9 cellular contexts compared by ENCODE assay signal in the genomic region with DNA sequence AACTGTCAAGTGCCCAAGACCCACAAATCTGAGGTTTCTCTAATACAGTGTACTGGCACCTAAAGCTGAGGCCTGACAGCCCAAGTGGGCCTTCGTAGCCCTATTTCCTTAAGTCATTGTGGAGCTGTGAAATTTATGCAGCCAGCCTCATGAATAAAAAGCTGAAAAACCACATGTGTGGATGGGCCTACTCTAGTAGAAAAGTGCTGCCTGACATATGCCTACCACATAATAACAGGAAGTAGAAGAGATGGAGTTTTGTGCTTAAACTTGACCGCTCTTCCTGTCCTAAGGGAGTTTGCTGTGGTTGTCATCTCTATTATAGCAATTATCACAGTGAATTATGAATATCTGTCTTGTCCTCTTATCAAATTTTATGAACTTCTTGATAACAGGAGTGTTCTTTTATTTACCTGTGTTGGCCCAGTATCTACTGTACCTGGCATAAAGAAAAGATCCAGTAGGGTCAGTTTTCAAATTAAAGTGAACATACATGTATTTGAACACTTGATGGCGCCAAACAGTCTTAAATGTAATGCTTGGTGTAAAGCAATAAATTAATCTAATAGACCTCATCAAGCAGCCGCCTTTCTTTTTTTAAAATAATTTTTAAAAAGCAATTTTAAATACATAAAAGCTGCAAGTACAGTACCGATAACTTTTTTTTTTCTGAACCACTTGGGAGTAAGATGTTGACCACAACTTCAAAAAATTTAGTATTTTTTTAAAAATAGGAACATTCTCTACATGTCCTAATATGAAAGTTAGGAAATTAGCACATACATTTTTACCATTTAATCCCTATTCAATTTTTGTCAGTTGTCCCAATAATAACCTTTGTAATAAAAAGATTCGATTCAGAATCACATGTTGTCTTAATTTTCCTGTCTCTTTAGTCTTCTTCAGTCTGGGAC. TPM values are rescaled to one million over a fixed set of nuclear protein-coding genes. Genes with fewer than 3 reads are reported as not detected.
DNase-seq lines count a peak whose midpoint lies in the region; ATAC-seq, FAIRE-seq and TF ChIP-seq lines count a peak whose summit lies in the region.
"Had no signal": no experiment of that assay in that cellular context is flagged by ENCODE, and none has a peak within 500 bp of the region (broad histone marks: within the 10 kb centered on the region; RNA-seq: fewer than 3 reads in every experiment).

No MANE protein-coding gene starts in this region.

- no peak overlapping the region for H3K27ac Mint-ChIP-seq in CD4-positive, alpha-beta memory T cell
- H3K27ac Mint-ChIP-seq in stimulated activated memory B cell treated with anti-CD40 and anti-IgM and Interleukin-4, amounts not matched to agents 10 μg/mL and 1 μg/mL and 100 μg/mL, for 72 hours: no peak overlapping the region

- 65 to 66% methylated on average over 6 of the region's 6 CpGs for WGBS in lung, 2 donors

- FAIRE-seq in bronchial epithelial cell (lab: Jason Lieb, UNC): no peak

- CTCF ChIA-PET in CD4-positive, alpha-beta memory T cell (lab: Charles Lee; ENCODE audit: partially characterized antibody): interaction anchor here (0.6 to 2.7 kb wide), 10 partner anchors 12 to 272 kb away, joined by 3 to 25 read pairs (median 5); partner anchors contain the start of gene TMEM38B

- intact Hi-C loops in CD4-positive, alpha-beta memory T cell (cut with micrococcal nuclease): loop anchor here (1.0 to 2.0 kb wide), 3 partner anchors 109 to 1564 kb away; no protein-coding TSS in a partner anchor

- peak; percentile 78 for ATAC-seq in GM18907 (IDR thresholded peaks at IDR 0.05; ENCODE audit: unreplicated experiment)
- peak; percentile 64 for ATAC-seq in HG03439 (IDR thresholded peaks at IDR 0.05; ENCODE audit: unreplicated experiment)
- ATAC-seq in lung (ENCODE audit: insufficient read depth, low FRiP score): no peak
- no peak for ATAC-seq in stimulated activated memory B cell treated with anti-CD40 and anti-IgM and Interleukin-4, amounts not matched to agents 10 μg/mL and 1 μg/mL and 100 μg/mL, for 72 hours

- H3K27me3 Mint-ChIP-seq in CD4-positive, alpha-beta memory T cell: no peaks in the 10 kb centered on the region
- no peaks in the 10 kb centered on the region for H3K27me3 Mint-ChIP-seq in stimulated activated memory B cell treated with anti-CD40 and anti-IgM and Interleukin-4, amounts not matched to agents 10 μg/mL and 1 μg/mL and 100 μg/mL, for 72 hours

- H3K9me3 ChIP-seq in CD4-positive, alpha-beta memory T cell (ENCODE audit: control insufficient read depth in 1 of 2, low read length in 2 of 2): no peaks in the 10 kb centered on the region
- H3K9me3 ChIP-seq in lung (ENCODE audit: control insufficient read depth in 2 of 2, insufficient read depth in 1 of 2, low read length in 1 of 2): peaks cover 0 to 3% of the 10 kb centered on the region in 2 donors
- H3K9me3 ChIP-seq: SJCRH30 had no signal

- POLR2A ChIA-PET in CD4-positive, alpha-beta memory T cell (lab: Charles Lee; ENCODE audit: partially characterized antibody): no interaction called here

- H3K36me3 ChIP-seq in CD4-positive, alpha-beta memory T cell (ENCODE audit: insufficient read depth, low read length): no peaks in the 10 kb centered on the region
- H3K36me3 ChIP-seq in bronchial epithelial cell (ENCODE audit: control insufficient read depth, insufficient read depth, low read length) (peaks cover 1% of the 10 kb centered on the region), lung (ENCODE audit: control insufficient read depth in 2 of 2, insufficient read depth in 2 of 2, low read length in 2 of 2) (peaks cover 2 to 6% of the 10 kb centered on the region in 2 donors)

- no peaks in the 10 kb centered on the region for H3K4me1 ChIP-seq in CD4-positive, alpha-beta memory T cell (ENCODE audit: insufficient read depth, low read length)
- no peaks in the 10 kb centered on the region for H3K4me1 ChIP-seq in lung (ENCODE audit: control insufficient read depth in 2 of 2, insufficient read depth in 2 of 2, low read length in 2 of 2)
- H3K4me1 ChIP-seq: SJCRH30 had no signal

- H3K27me3 ChIP-seq in CD4-positive, alpha-beta memory T cell (ENCODE audit: insufficient read depth, low read length): no peaks in the 10 kb centered on the region
- no peaks in the 10 kb centered on the region for H3K27me3 ChIP-seq in bronchial epithelial cell (ENCODE audit: control insufficient read depth, insufficient read depth, low read length)
- H3K27me3 ChIP-seq in lung (ENCODE audit: control insufficient read depth, insufficient read depth): no peaks in the 10 kb centered on the region
- H3K27me3 ChIP-seq: SJCRH30 had no signal

- TF ChIP-seq CTCF in bronchial epithelial cell (IDR thresholded peaks at IDR 0.05; ENCODE audit: insufficient read depth, low read length, severe bottlenecking) (peak; percentile 23), lung (IDR thresholded peaks at IDR 0.05; ENCODE audit: control extremely low read depth, extremely low read depth) (peak; percentile 5)

- H3K4me3 Mint-ChIP-seq in CD4-positive, alpha-beta memory T cell: no peak overlapping the region
- no peak overlapping the region for H3K4me3 Mint-ChIP-seq in stimulated activated memory B cell treated with anti-CD40 and anti-IgM and Interleukin-4, amounts not matched to agents 10 μg/mL and 1 μg/mL and 100 μg/mL, for 72 hours

- peaks cover 24% of the 10 kb centered on the region in 2 donors for H3K36me3 Mint-ChIP-seq in CD4-positive, alpha-beta memory T cell
- peaks cover 31% of the 10 kb centered on the region for H3K36me3 Mint-ChIP-seq in stimulated activated memory B cell treated with anti-CD40 and anti-IgM and Interleukin-4, amounts not matched to agents 10 μg/mL and 1 μg/mL and 100 μg/mL, for 72 hours

- DNase-seq in CD4-positive, alpha-beta memory T cell: peak in 4 of 5 donors; percentile 24 to 39 (median 34)
- DNase-seq in NCI-H524 (lab: John Stamatoyannopoulos, UW) (peak; percentile 16 to 80), bronchial epithelial cell (ENCODE audit: low read depth) (peak; percentile 54), lung (ENCODE audit: low spot score) (no peak)
- no peak for DNase-seq in activated CD8-positive, alpha-beta memory T cell treated with anti-CD3 and anti-CD28 coated beads, Interleukin-2, amount 50 U/mL, for 4 hours

- peaks cover 0 to 2% (median 0%) of the 10 kb centered on the region in 8 donors for H3K9me3 Mint-ChIP-seq in CD4-positive, alpha-beta memory T cell
- H3K9me3 Mint-ChIP-seq in stimulated activated memory B cell treated with anti-CD40 and anti-IgM and Interleukin-4, amounts not matched to agents 10 μg/mL and 1 μg/mL and 100 μg/mL, for 72 hours: no peaks in the 10 kb centered on the region

- H3K4me3 ChIP-seq in CD4-positive, alpha-beta memory T cell (ENCODE audit: low read length in 2 of 2): no peak overlapping the region
- H3K4me3 ChIP-seq in bronchial epithelial cell (ENCODE audit: low read depth, low read length): no peak overlapping the region
- no peak overlapping the region for H3K4me3 ChIP-seq in lung
- H3K4me3 ChIP-seq: SJCRH30 had no signal

- H3K27ac ChIP-seq in CD4-positive, alpha-beta memory T cell (ENCODE audit: low read depth, low read length): no peak overlapping the region
- H3K27ac ChIP-seq in lung (ENCODE audit: low read depth in 1 of 2, low read length in 1 of 2): no peak overlapping the region
- H3K27ac ChIP-seq: SJCRH30 had no signal

- H3K4me1 Mint-ChIP-seq in CD4-positive, alpha-beta memory T cell: peaks cover 0 to under 1% (median 0%) of the 10 kb centered on the region in 4 donors
- H3K4me1 Mint-ChIP-seq in stimulated activated memory B cell treated with anti-CD40 and anti-IgM and Interleukin-4, amounts not matched to agents 10 μg/mL and 1 μg/mL and 100 μg/mL, for 72 hours: no peaks in the 10 kb centered on the region

RNA-seq across cellular contexts. Expression of gene FKTN, which starts 51.0 kb away (rescaled TPM):
- total RNA-seq in CD4-positive, alpha-beta memory T cell: 10 to 100 TPM; 13.9 to 14.2 TPM
- polyA plus RNA-seq in CD4-positive, alpha-beta memory T cell: 1 to 10 TPM in 1 of 2 donors, under 1 TPM in 1; 0.18 to 1.1 TPM
- total RNA-seq in bronchial epithelial cell: 17.0 and 17.9 TPM in 2 replicates
- total RNA-seq in lung: 10 to 100 TPM; 11.3 to 36.9 TPM
- 1 to 10 TPM; 3.2 to 3.4 TPM for polyA plus RNA-seq in lung

RNA-seq across cellular contexts. Expression of gene TAL2, which starts 53.3 kb away (rescaled TPM):
- total RNA-seq in CD4-positive, alpha-beta memory T cell: not detected
- not detected for polyA plus RNA-seq in CD4-positive, alpha-beta memory T cell
- total RNA-seq in bronchial epithelial cell (0.26 TPM in 1 of 2 replicates, not detected in the other), lung (not detected)
- polyA plus RNA-seq in lung: under 1 TPM in 1 of 2 donors, not detected in 1; 0.17 TPM
- total RNA-seq: SJCRH30 had no signal

Comparison
In these comparisons a context has a peak if more than half of its experiments do, and no peak if none do; other contexts are left out.
1. DNase-seq: peak in CD4-positive, alpha-beta memory T cell (4 of 5), NCI-H524 (2 of 2) and bronchial epithelial cell (single experiment); none in lung (single experiment) and activated CD8-positive, alpha-beta memory T cell treated with anti-CD3 and anti-CD28 coated beads, Interleukin-2, amount 50 U/mL, for 4 hours (single experiment).
2. ATAC-seq: peak in GM18907 (single experiment) and HG03439 (single experiment); none in lung (single experiment) and stimulated activated memory B cell treated with anti-CD40 and anti-IgM and Interleukin-4, amounts not matched to agents 10 μg/mL and 1 μg/mL and 100 μg/mL, for 72 hours (single experiment).